In genomic region chr10:131511391-131511790, GRCh38 we compare ENCODE assay signal across 7 cellular contexts.
"Had no signal": no experiment of that assay in that cellular context is flagged by ENCODE, and none has a peak within 500 bp of the region (broad histone marks: within the 10 kb centered on the region; RNA-seq: fewer than 3 reads in every experiment).

No MANE protein-coding gene starts in this region.

- H3K36me3 Mint-ChIP-seq: IgD-negative memory B cell had no signal

- H3K4me3 Mint-ChIP-seq: IgD-negative memory B cell had no signal

- H3K27ac Mint-ChIP-seq: IgD-negative memory B cell had no signal

- ATAC-seq: HepG2, K562 had no signal

- H3K4me1 Mint-ChIP-seq: IgD-negative memory B cell had no signal

- H3K4me3 ChIP-seq: K562 had no signal

- H3K27ac ChIP-seq: HL-60 had no signal

- DNase-seq: IMR-90, KBM-7, KG1 had no signal
